Comparison of ENCODE assay signal across 1 cellular context in genomic region chr12:6334359-6334758, GRCh38.
TF ChIP-seq lines count a peak whose summit lies in the region.

No MANE protein-coding gene starts in this region.

TF ChIP-seq in liver, 16 proteins besides CTCF, POLR2A, EP300 and RAD21 (continued from another document):
- no peak for TF ChIP-seq HNF4A (conservative IDR thresholded peaks at IDR 0.05)
- no peak for TF ChIP-seq GABPA (IDR thresholded peaks at IDR 0.05 in 1 of 2, conservative IDR thresholded peaks at IDR 0.05 in 1 of 2)
- no peak for TF ChIP-seq RXRA (IDR thresholded peaks at IDR 0.05)
- TF ChIP-seq, protein P1, sequence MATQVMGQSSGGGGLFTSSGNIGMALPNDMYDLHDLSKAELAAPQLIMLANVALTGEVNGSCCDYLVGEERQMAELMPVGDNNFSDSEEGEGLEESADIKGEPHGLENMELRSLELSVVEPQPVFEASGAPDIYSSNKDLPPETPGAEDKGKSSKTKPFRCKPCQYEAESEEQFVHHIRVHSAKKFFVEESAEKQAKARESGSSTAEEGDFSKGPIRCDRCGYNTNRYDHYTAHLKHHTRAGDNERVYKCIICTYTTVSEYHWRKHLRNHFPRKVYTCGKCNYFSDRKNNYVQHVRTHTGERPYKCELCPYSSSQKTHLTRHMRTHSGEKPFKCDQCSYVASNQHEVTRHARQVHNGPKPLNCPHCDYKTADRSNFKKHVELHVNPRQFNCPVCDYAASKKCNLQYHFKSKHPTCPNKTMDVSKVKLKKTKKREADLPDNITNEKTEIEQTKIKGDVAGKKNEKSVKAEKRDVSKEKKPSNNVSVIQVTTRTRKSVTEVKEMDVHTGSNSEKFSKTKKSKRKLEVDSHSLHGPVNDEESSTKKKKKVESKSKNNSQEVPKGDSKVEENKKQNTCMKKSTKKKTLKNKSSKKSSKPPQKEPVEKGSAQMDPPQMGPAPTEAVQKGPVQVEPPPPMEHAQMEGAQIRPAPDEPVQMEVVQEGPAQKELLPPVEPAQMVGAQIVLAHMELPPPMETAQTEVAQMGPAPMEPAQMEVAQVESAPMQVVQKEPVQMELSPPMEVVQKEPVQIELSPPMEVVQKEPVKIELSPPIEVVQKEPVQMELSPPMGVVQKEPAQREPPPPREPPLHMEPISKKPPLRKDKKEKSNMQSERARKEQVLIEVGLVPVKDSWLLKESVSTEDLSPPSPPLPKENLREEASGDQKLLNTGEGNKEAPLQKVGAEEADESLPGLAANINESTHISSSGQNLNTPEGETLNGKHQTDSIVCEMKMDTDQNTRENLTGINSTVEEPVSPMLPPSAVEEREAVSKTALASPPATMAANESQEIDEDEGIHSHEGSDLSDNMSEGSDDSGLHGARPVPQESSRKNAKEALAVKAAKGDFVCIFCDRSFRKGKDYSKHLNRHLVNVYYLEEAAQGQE (IDR thresholded peaks at IDR 0.05): no peak
- TF ChIP-seq, protein P2, sequence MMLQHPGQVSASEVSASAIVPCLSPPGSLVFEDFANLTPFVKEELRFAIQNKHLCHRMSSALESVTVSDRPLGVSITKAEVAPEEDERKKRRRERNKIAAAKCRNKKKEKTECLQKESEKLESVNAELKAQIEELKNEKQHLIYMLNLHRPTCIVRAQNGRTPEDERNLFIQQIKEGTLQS (IDR thresholded peaks at IDR 0.05): no peak
- TF ChIP-seq FOXA2 (IDR thresholded peaks at IDR 0.05): no peak
TF ChIP-seq in liver: peak in this region for 0.
